24 cellular contexts compared by ENCODE assay signal in genomic region chr14:99338313-99338712, GRCh38.
DNase-seq lines count a peak whose midpoint lies in the region; ATAC-seq, FAIRE-seq and TF ChIP-seq lines count a peak whose summit lies in the region.
"Had no signal": no experiment of that assay in that cellular context is flagged by ENCODE, and none has a peak within 500 bp of the region (broad histone marks: within the 10 kb centered on the region; RNA-seq: fewer than 3 reads in every experiment).

No MANE protein-coding gene starts in this region.

- H3K27ac ChIP-seq in HEK293 (ENCODE audit: extremely low read depth, low read depth, low read length) (no peak overlapping the region), GM12878 (ENCODE audit: control insufficient read depth, insufficient read depth) (no peak overlapping the region)
- H3K27ac ChIP-seq: BLaER1 had no signal

- TF ChIP-seq EP300 in GM12878 (IDR thresholded peaks at IDR 0.05; ENCODE audit: borderline replicate concordance in 1 of 2, control insufficient read depth in 1 of 2, low read depth in 2 of 2, low read length in 2 of 2), result no peak

- H2AFZ ChIP-seq in GM12878 (ENCODE audit: control insufficient read depth, low read depth, low read length), result no peak overlapping the region

- TF ChIP-seq CTCF in HEK293 (tag by site-specific recombination; IDR thresholded peaks at IDR 0.05), result no peak
- TF ChIP-seq CTCF in GM12878 (IDR thresholded peaks at IDR 0.05 in 2 of 3, conservative IDR thresholded peaks at IDR 0.05 in 1 of 3; ENCODE audit: control insufficient read depth in 2 of 3, extremely low read depth in 1 of 3, insufficient read depth in 1 of 3, low read depth in 3 of 3, low read length in 3 of 3), result no peak
- no peak for TF ChIP-seq CTCF in retinal pigment epithelial cell (conservative IDR thresholded peaks at IDR 0.05; ENCODE audit: low read depth, low read length)

- FAIRE-seq in GM12878 (lab: Jason Lieb, UNC), result no peak
- FAIRE-seq: A204.1, GM12891, GM19239 had no signal

- H3K9ac ChIP-seq in GM12878 (ENCODE audit: control insufficient read depth, insufficient read depth, low read length), result no peak overlapping the region
- H3K9ac ChIP-seq: BLaER1 had no signal

- intact Hi-C loops in GM12878 (cut with micrococcal nuclease; ENCODE audit: unreplicated experiment), result no loop called here

- H3K27me3 ChIP-seq in GM12878 (replicated peaks in 1 of 2; ENCODE audit: control insufficient read depth in 2 of 2, insufficient read depth in 2 of 2, low read length in 1 of 2), result no peaks in the 10 kb centered on the region; a peak in 1 of 4 replicates
- H3K27me3 ChIP-seq: BLaER1 had no signal

- RAD21 ChIA-PET in GM12878 (lab: Charles Lee; ENCODE audit: unreplicated experiment), result no interaction called here

- SMC1A ChIA-PET in GM12878 (lab: Charles Lee; ENCODE audit: uncharacterized antibody, unreplicated experiment), result no interaction called here

- CTCF ChIA-PET in HEK293 (lab: Yijun Ruan, JAX), result interaction anchor here (0.5 kb wide), 1 partner anchor 18 kb away, joined by 3 read pairs; no protein-coding TSS in a partner anchor
- CTCF ChIA-PET in GM12878 (lab: Yijun Ruan, JAX), result interaction anchor here (1.6 kb wide), 1 partner anchor 51 kb away, joined by 4 read pairs; no protein-coding TSS in a partner anchor

- no peaks in the 10 kb centered on the region for H3K9me3 ChIP-seq in HEK293 (ENCODE audit: control insufficient read depth, insufficient read depth, low read depth, low read length)
- H3K9me3 ChIP-seq in GM12878 (replicated peaks; ENCODE audit: control insufficient read depth, insufficient read depth, low read length), result no peaks in the 10 kb centered on the region

- POLR2A ChIA-PET in HEK293 (lab: Yijun Ruan, JAX), result no interaction called here
- POLR2A ChIA-PET in GM12878 (lab: Charles Lee), result no interaction called here

- no peak overlapping the region for H3K4me3 ChIP-seq in HEK293 (ENCODE audit: low read depth, low read length)
- H3K4me3 ChIP-seq in GM12878, result no peak overlapping the region
- no peak overlapping the region for H3K4me3 ChIP-seq in retinal pigment epithelial cell (ENCODE audit: low read length)
- H3K4me3 ChIP-seq: BLaER1 had no signal

- TF ChIP-seq POLR2A in GM12878 (IDR thresholded peaks at IDR 0.05; ENCODE audit: low read depth, low read length), result no peak

- no TSS peak for BruUV-seq in GM12878 (replicated peaks; lab: Mats Ljungman, UMichigan)

- no peaks in the 10 kb centered on the region for H3K36me3 ChIP-seq in HEK293 (ENCODE audit: control insufficient read depth in 2 of 2, insufficient read depth in 1 of 2, low read length in 2 of 2)
- no peaks in the 10 kb centered on the region for H3K36me3 ChIP-seq in GM12878 (ENCODE audit: control insufficient read depth in 2 of 2, insufficient read depth in 2 of 2, low read length in 1 of 2)
- H3K36me3 ChIP-seq: BE2C, BLaER1 had no signal

- no peaks in the 10 kb centered on the region for H4K20me1 ChIP-seq in GM12878 (ENCODE audit: control insufficient read depth, insufficient read depth)
- H4K20me1 ChIP-seq: BLaER1 had no signal

- H3K79me2 ChIP-seq in GM12878 (ENCODE audit: control insufficient read depth, insufficient read depth, low read length), result no peaks in the 10 kb centered on the region

- TF ChIP-seq RAD21 in GM12878 (IDR thresholded peaks at IDR 0.05; ENCODE audit: insufficient read depth, low read depth, low read length), result no peak

- WGBS in GM12878 (ENCODE audit: insufficient coverage, insufficient replicate concordance, low lambda C conversion rate, missing lambda C conversion rate), result 40% methylated on average over 5 of the region's 5 CpGs

- in situ Hi-C loops in GM12878 (cut with MboI), result no loop called here

- DNase-seq in GM12878 (ENCODE audit: low read depth, low spot score) (no peak), retinal pigment epithelial cell (ENCODE audit: low read depth) (peak; percentile 30)
- DNase-seq: 8988T; ACHN; BE2C; C1 segment of cervical spinal cord; CD4-positive, alpha-beta memory T cell; CD4-positive, CD25-positive, alpha-beta regulatory T cell; CD8-positive, alpha-beta memory T cell; COR-L47; DMS 273 treated with DMSO at 0.1 percent for 48 hours; DMS153; DMS53; DMS79; DND-41; EL; GDM1 had no signal

- H3K4me2 ChIP-seq in GM12878 (ENCODE audit: control insufficient read depth, insufficient read depth), result no peak overlapping the region
- H3K4me2 ChIP-seq: BLaER1 had no signal

- H3K4me1 ChIP-seq in HEK293 (ENCODE audit: control insufficient read depth, insufficient read depth, low read length) (no peaks in the 10 kb centered on the region), GM12878 (ENCODE audit: control insufficient read depth, insufficient read depth, low read length) (no peaks in the 10 kb centered on the region)
- H3K4me1 ChIP-seq: BE2C, BLaER1 had no signal

- ATAC-seq in GM12878 (no peak), HG03108 (IDR thresholded peaks at IDR 0.05; ENCODE audit: unreplicated experiment) (no peak), HG03139 (IDR thresholded peaks at IDR 0.05; ENCODE audit: unreplicated experiment) (no peak)

TF ChIP-seq in HEK293, 187 proteins besides CTCF, POLR2A, EP300 and RAD21:
- TF ChIP-seq ZNF48 (tag by site-specific recombination; IDR thresholded peaks at IDR 0.05), result no peak
- TF ChIP-seq ZSCAN4 (tag by site-specific recombination; IDR thresholded peaks at IDR 0.05), result peak; percentile 61

TF ChIP-seq in GM12878, 131 proteins besides CTCF, POLR2A, EP300 and RAD21:
- TF ChIP-seq, protein P1, sequence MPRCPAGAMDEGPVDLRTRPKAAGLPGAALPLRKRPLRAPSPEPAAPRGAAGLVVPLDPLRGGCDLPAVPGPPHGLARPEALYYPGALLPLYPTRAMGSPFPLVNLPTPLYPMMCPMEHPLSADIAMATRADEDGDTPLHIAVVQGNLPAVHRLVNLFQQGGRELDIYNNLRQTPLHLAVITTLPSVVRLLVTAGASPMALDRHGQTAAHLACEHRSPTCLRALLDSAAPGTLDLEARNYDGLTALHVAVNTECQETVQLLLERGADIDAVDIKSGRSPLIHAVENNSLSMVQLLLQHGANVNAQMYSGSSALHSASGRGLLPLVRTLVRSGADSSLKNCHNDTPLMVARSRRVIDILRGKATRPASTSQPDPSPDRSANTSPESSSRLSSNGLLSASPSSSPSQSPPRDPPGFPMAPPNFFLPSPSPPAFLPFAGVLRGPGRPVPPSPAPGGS (IDR thresholded peaks at IDR 0.05; ENCODE audit: borderline replicate concordance, insufficient read depth, low read depth, low read length, poor library complexity, severe bottlenecking), result peak; percentile 50
- no peak for TF ChIP-seq EED (IDR thresholded peaks at IDR 0.05; ENCODE audit: low read depth)
TF ChIP-seq in GM12878: peak in this region for 1.
